In genomic region chr15:37100109-37100873, GRCh38 we compare ENCODE assay signal across 8 cellular contexts. TPM values are rescaled to one million over a fixed set of nuclear protein-coding genes. Genes with fewer than 3 reads are reported as not detected.
DNase-seq lines count a peak whose midpoint lies in the region; TF ChIP-seq lines count a peak whose summit lies in the region.

MEIS2 (minus strand) TSS chr15:37100549; CDS start chr15:37099466, 1,083 bp downstream.

- H3K9me3 Mint-ChIP-seq in activated T-cell treated with anti-CD3 and anti-CD28 coated beads, Interleukin-2, amount 50 U/mL, for 24 hours = no peaks in the 10 kb centered on the region
- H3K9me3 Mint-ChIP-seq in type B pancreatic cell = no peaks in the 10 kb centered on the region

- peaks cover 46% of the 10 kb centered on the region for H3K79me2 ChIP-seq in fibroblast of lung (ENCODE audit: control insufficient read depth, insufficient read depth, low read length)

- peak within 1 kb of the TSS; percentile 82 for H3K9ac ChIP-seq in fibroblast of lung (ENCODE audit: insufficient read depth, low read length)
- peak within 1 kb of the TSS; percentile 97 for H3K9ac ChIP-seq in muscle layer of colon (ENCODE audit: low read length)

- peak; percentile 52 for TF ChIP-seq POLR2A in GM18951 (IDR thresholded peaks at IDR 0.05; ENCODE audit: extremely low read depth, insufficient read depth, insufficient read length)

- peaks cover 20% of the 10 kb centered on the region for H3K36me3 ChIP-seq in BE2C
- H3K36me3 ChIP-seq in fibroblast of lung (ENCODE audit: control insufficient read depth, insufficient read depth, low read length) = peaks cover 4% of the 10 kb centered on the region
- peaks cover 13% of the 10 kb centered on the region for H3K36me3 ChIP-seq in muscle layer of colon (ENCODE audit: insufficient read depth, low read length)

- DNase-seq in BE2C (peak; percentile 97), HL-60 (ENCODE audit: low read depth in 1 of 2, low spot score in 1 of 2) (peak; percentile 69 to 73), NCI-H748 (lab: John Stamatoyannopoulos, UW; ENCODE audit: unreplicated experiment) (peak; percentile 83), fibroblast of lung (ENCODE audit: low read depth in 2 of 2) (peak; percentile 97 to 98), type B pancreatic cell (ENCODE audit: extremely low spot score, unreplicated experiment) (peak; percentile 95)
- DNase-seq in activated T-cell treated with anti-CD3 and anti-CD28 coated beads, Interleukin-2, amount 50 U/mL, for 24 hours = peak; percentile 64

- peaks cover 2% of the 10 kb centered on the region for H3K36me3 Mint-ChIP-seq in activated T-cell treated with anti-CD3 and anti-CD28 coated beads, Interleukin-2, amount 50 U/mL, for 24 hours (ENCODE audit: low read depth)
- H3K36me3 Mint-ChIP-seq in type B pancreatic cell = peaks cover 34% of the 10 kb centered on the region

- H3K4me1 ChIP-seq in BE2C = 0 out of 2 replicates have a peak, but pooled peaks cover 2% of the 10 kb centered on the region
- H3K4me1 ChIP-seq in fibroblast of lung (ENCODE audit: control insufficient read depth, extremely low read depth, insufficient read depth, low read length) = no peaks in the 10 kb centered on the region
- H3K4me1 ChIP-seq in muscle layer of colon (ENCODE audit: insufficient read depth, low read length) = no peaks in the 10 kb centered on the region

- H3K9me3 ChIP-seq in BE2C = no peaks in the 10 kb centered on the region
- no peaks in the 10 kb centered on the region for H3K9me3 ChIP-seq in fibroblast of lung (ENCODE audit: control insufficient read depth, insufficient read depth, low read depth, low read length)
- no peaks in the 10 kb centered on the region for H3K9me3 ChIP-seq in muscle layer of colon (ENCODE audit: low read length)

- H3K4me1 Mint-ChIP-seq in activated T-cell treated with anti-CD3 and anti-CD28 coated beads, Interleukin-2, amount 50 U/mL, for 24 hours (ENCODE audit: low read depth) = peaks cover 59% of the 10 kb centered on the region
- peaks cover 9% of the 10 kb centered on the region for H3K4me1 Mint-ChIP-seq in type B pancreatic cell (ENCODE audit: unreplicated experiment)

- no peaks in the 10 kb centered on the region for H4K20me1 ChIP-seq in fibroblast of lung (ENCODE audit: control insufficient read depth, extremely low read depth, insufficient read depth, low read length)

- peak within 1 kb of the TSS; percentile 84 for H2AFZ ChIP-seq in fibroblast of lung (ENCODE audit: low read length)

- TF ChIP-seq CTCF in BE2C (IDR thresholded peaks at IDR 0.05; ENCODE audit: low read depth, low read length) = no peak
- TF ChIP-seq CTCF in HL-60 (IDR thresholded peaks at IDR 0.05; ENCODE audit: insufficient read depth, low read length) = no peak
- no peak for TF ChIP-seq CTCF in fibroblast of lung (conservative IDR thresholded peaks at IDR 0.05 in 1 of 2, IDR thresholded peaks at IDR 0.05 in 1 of 2; ENCODE audit: low read depth in 1 of 2, low read length in 2 of 2)
- TF ChIP-seq CTCF in type B pancreatic cell (conservative IDR thresholded peaks at IDR 0.05) = no peak

- peak within 1 kb of the TSS; percentile 97 for H3K4me3 ChIP-seq in BE2C (ENCODE audit: low read depth, low read length)
- peak within 1 kb of the TSS; percentile 68 for H3K4me3 ChIP-seq in HL-60 (replicated peaks; ENCODE audit: insufficient read depth, low read length)
- H3K4me3 ChIP-seq in fibroblast of lung (replicated peaks in 1 of 4; ENCODE audit: control extremely low read depth in 1 of 4, insufficient read depth in 1 of 4, low read depth in 3 of 4, low read length in 4 of 4) = peak within 1 kb of the TSS; percentile 84 to 98 (median 95)
- peak within 1 kb of the TSS; percentile 91 to 94 for H3K4me3 ChIP-seq in muscle layer of colon (ENCODE audit: low read depth in 1 of 2, low read length in 2 of 2)

- H3K27ac ChIP-seq in HL-60 (replicated peaks) (peak within 1 kb of the TSS; percentile 81), fibroblast of lung (ENCODE audit: insufficient read depth, low read length) (peak within 1 kb of the TSS; percentile 91), muscle layer of colon (ENCODE audit: low read depth, low read length) (peak within 1 kb of the TSS; percentile 99)

- in situ Hi-C loops in GM18951 (cut with MboI; ENCODE audit: low sequenced_read_pairs, unreplicated experiment) = loop anchor here (10.0 to 25.0 kb wide), 2 partner anchors 215 to 588 kb away; no protein-coding TSS in a partner anchor

- H3K4me3 Mint-ChIP-seq in activated T-cell treated with anti-CD3 and anti-CD28 coated beads, Interleukin-2, amount 50 U/mL, for 24 hours = peak within 1 kb of the TSS; percentile 83
- H3K4me3 Mint-ChIP-seq in type B pancreatic cell = peak within 1 kb of the TSS; percentile 99

- H3K27me3 ChIP-seq in BE2C = no peaks in the 10 kb centered on the region
- peaks cover 50% of the 10 kb centered on the region for H3K27me3 ChIP-seq in HL-60 (ENCODE audit: insufficient read depth, poor library complexity, severe bottlenecking)
- no peaks in the 10 kb centered on the region for H3K27me3 ChIP-seq in fibroblast of lung (ENCODE audit: control insufficient read depth, insufficient read depth, low read length)
- H3K27me3 ChIP-seq in muscle layer of colon (ENCODE audit: control insufficient read depth in 1 of 2, insufficient read depth in 2 of 2, low read length in 2 of 2) = no peaks in the 10 kb centered on the region

- H3K4me2 ChIP-seq in fibroblast of lung (ENCODE audit: extremely low read depth, insufficient read depth, low read length) = peak within 1 kb of the TSS; percentile 86

- H3K27me3 Mint-ChIP-seq in activated T-cell treated with anti-CD3 and anti-CD28 coated beads, Interleukin-2, amount 50 U/mL, for 24 hours = peaks cover 95% of the 10 kb centered on the region
- peaks cover 44% of the 10 kb centered on the region for H3K27me3 Mint-ChIP-seq in type B pancreatic cell

- peak within 1 kb of the TSS; percentile 82 for H3K27ac Mint-ChIP-seq in activated T-cell treated with anti-CD3 and anti-CD28 coated beads, Interleukin-2, amount 50 U/mL, for 24 hours
- H3K27ac Mint-ChIP-seq in type B pancreatic cell = peak within 1 kb of the TSS; percentile 99

RNA-seq across cellular contexts. Expression of gene MEIS2, which starts in this region (rescaled TPM):
- 57.9 TPM for polyA plus RNA-seq in BE2C (2012; ENCODE audit: insufficient read depth, insufficient read length, low read depth)
- total RNA-seq in fibroblast of lung = 16.9 and 31.0 TPM in 2 replicates
- polyA plus RNA-seq in fibroblast of lung = 37.1 and 40.2 TPM in 2 replicates
- 42.3 and 48.9 TPM in 2 replicates for polyA plus RNA-seq in fibroblast of lung (2012)
- 68.8 and 77.4 TPM in 2 replicates for polyA minus RNA-seq in fibroblast of lung (ENCODE audit: low replicate concordance)
- 152 and 211 TPM in 2 replicates for total RNA-seq in type B pancreatic cell (ENCODE audit: low replicate concordance)

Comparison
In these comparisons a context has a peak if more than half of its experiments do, and no peak if none do; other contexts are left out.
1. Peak in every context shown above with its lines: DNase-seq, H3K4me3 ChIP-seq and H3K27ac ChIP-seq.